ENCODE assay signal across 21 cellular contexts in genomic region chr5:50340757-50341156, GRCh38.
DNase-seq lines count a peak whose midpoint lies in the region; ATAC-seq, FAIRE-seq and TF ChIP-seq lines count a peak whose summit lies in the region.
"Had no signal": no experiment of that assay in that cellular context is flagged by ENCODE, and none has a peak within 500 bp of the region (broad histone marks: within the 10 kb centered on the region; RNA-seq: fewer than 3 reads in every experiment).

No MANE protein-coding gene starts in this region.

- peak; percentile 90 for FAIRE-seq in HTR-8/SVneo (lab: Jason Lieb, UNC)
- FAIRE-seq: A204.1, D721Med, GM12878, GM12892, GM18507 had no signal

- DNase-seq in HS-27A (ENCODE audit: low read depth) (peak; percentile 3), HTR-8/SVneo (ENCODE audit: insufficient read length, low spot score) (no peak), NCI-H1694 (lab: John Stamatoyannopoulos, UW) (no peak), AG08396 (ENCODE audit: low spot score) (no peak)
- DNase-seq: 8988T; ACHN; AML-193; Caco-2; Calu3; CD4-positive, alpha-beta T cell; CD8-positive, alpha-beta T cell; DND-41; EL; GDM1 had no signal

- peak; percentile 86 for ATAC-seq in SK-N-SH treated with all-trans-retinoic acid at 6 μM for 48 hours
- ATAC-seq in GM19452 (IDR thresholded peaks at IDR 0.05; ENCODE audit: unreplicated experiment) = no peak
- ATAC-seq: CD8-positive, alpha-beta T cell; GM12878 had no signal

TF ChIP-seq in SK-N-SH treated with all-trans-retinoic acid at 6 μM for 48 hours, 23 proteins besides CTCF, POLR2A, EP300 and RAD21:
- TF ChIP-seq ESRRG (CRISPR knock-in tag; IDR thresholded peaks at IDR 0.05) = no peak
- TF ChIP-seq ZC3H10 (CRISPR knock-in tag; IDR thresholded peaks at IDR 0.05) = peak; percentile 37; the same call in 1 of the 2 replicates
- no peak for TF ChIP-seq CSDC2 (CRISPR knock-in tag; IDR thresholded peaks at IDR 0.05)
- no peak for TF ChIP-seq ZFP30 (CRISPR knock-in tag; IDR thresholded peaks at IDR 0.05)
- TF ChIP-seq OSR1 (CRISPR knock-in tag; IDR thresholded peaks at IDR 0.05) = no peak
- no peak for TF ChIP-seq SNAI2 (CRISPR knock-in tag; IDR thresholded peaks at IDR 0.05)
- 0 out of 2 replicates have a peak, but pooled peaks have one; percentile 49 for TF ChIP-seq RARB (CRISPR knock-in tag; IDR thresholded peaks at IDR 0.05)
- no peak for TF ChIP-seq ZNF8 (CRISPR knock-in tag; IDR thresholded peaks at IDR 0.05)
- TF ChIP-seq GLIS3 (CRISPR knock-in tag; IDR thresholded peaks at IDR 0.05) = no peak
- TF ChIP-seq ZNF565 (CRISPR knock-in tag; conservative IDR thresholded peaks at IDR 0.05; ENCODE audit: low read depth) = no peak
- TF ChIP-seq TCF4 (CRISPR knock-in tag; IDR thresholded peaks at IDR 0.05; ENCODE audit: borderline replicate concordance) = no peak
- TF ChIP-seq, protein P1, sequence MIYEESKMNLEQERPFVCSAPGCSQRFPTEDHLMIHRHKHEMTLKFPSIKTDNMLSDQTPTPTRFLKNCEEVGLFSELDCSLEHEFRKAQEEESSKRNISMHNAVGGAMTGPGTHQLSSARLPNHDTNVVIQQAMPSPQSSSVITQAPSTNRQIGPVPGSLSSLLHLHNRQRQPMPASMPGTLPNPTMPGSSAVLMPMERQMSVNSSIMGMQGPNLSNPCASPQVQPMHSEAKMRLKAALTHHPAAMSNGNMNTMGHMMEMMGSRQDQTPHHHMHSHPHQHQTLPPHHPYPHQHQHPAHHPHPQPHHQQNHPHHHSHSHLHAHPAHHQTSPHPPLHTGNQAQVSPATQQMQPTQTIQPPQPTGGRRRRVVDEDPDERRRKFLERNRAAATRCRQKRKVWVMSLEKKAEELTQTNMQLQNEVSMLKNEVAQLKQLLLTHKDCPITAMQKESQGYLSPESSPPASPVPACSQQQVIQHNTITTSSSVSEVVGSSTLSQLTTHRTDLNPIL (CRISPR knock-in tag; IDR thresholded peaks at IDR 0.05; ENCODE audit: low read depth) = peak; percentile 96
- TF ChIP-seq, protein P2, sequence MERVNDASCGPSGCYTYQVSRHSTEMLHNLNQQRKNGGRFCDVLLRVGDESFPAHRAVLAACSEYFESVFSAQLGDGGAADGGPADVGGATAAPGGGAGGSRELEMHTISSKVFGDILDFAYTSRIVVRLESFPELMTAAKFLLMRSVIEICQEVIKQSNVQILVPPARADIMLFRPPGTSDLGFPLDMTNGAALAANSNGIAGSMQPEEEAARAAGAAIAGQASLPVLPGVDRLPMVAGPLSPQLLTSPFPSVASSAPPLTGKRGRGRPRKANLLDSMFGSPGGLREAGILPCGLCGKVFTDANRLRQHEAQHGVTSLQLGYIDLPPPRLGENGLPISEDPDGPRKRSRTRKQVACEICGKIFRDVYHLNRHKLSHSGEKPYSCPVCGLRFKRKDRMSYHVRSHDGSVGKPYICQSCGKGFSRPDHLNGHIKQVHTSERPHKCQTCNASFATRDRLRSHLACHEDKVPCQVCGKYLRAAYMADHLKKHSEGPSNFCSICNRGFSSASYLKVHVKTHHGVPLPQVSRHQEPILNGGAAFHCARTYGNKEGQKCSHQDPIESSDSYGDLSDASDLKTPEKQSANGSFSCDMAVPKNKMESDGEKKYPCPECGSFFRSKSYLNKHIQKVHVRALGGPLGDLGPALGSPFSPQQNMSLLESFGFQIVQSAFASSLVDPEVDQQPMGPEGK (CRISPR knock-in tag; IDR thresholded peaks at IDR 0.05; ENCODE audit: borderline replicate concordance) = no peak
- no peak for TF ChIP-seq BACH2 (CRISPR knock-in tag; IDR thresholded peaks at IDR 0.05; ENCODE audit: borderline replicate concordance)
- no peak for TF ChIP-seq PPARA (CRISPR knock-in tag; IDR thresholded peaks at IDR 0.05; ENCODE audit: borderline replicate concordance)
- peak; percentile 55; the same call in 1 of the 2 replicates for TF ChIP-seq TOX (CRISPR knock-in tag; IDR thresholded peaks at IDR 0.05; ENCODE audit: borderline replicate concordance)
- TF ChIP-seq, protein P3, sequence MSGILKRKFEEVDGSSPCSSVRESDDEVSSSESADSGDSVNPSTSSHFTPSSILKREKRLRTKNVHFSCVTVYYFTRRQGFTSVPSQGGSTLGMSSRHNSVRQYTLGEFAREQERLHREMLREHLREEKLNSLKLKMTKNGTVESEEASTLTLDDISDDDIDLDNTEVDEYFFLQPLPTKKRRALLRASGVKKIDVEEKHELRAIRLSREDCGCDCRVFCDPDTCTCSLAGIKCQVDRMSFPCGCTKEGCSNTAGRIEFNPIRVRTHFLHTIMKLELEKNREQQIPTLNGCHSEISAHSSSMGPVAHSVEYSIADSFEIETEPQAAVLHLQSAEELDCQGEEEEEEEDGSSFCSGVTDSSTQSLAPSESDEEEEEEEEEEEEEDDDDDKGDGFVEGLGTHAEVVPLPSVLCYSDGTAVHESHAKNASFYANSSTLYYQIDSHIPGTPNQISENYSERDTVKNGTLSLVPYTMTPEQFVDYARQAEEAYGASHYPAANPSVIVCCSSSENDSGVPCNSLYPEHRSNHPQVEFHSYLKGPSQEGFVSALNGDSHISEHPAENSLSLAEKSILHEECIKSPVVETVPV (CRISPR knock-in tag; IDR thresholded peaks at IDR 0.05) = no peak
- peak; percentile 81 for TF ChIP-seq ISL1 (CRISPR knock-in tag; IDR thresholded peaks at IDR 0.05)
- no peak for TF ChIP-seq ZFP3 (CRISPR knock-in tag; IDR thresholded peaks at IDR 0.05)
- TF ChIP-seq TSHZ2 (CRISPR knock-in tag; IDR thresholded peaks at IDR 0.05) = no peak
- no peak for TF ChIP-seq ZNF70 (CRISPR knock-in tag; IDR thresholded peaks at IDR 0.05)
- no peak for TF ChIP-seq ARNTL (CRISPR knock-in tag; IDR thresholded peaks at IDR 0.05; ENCODE audit: borderline replicate concordance, low read depth)
- 0 out of 2 replicates have a peak, but pooled peaks have one; percentile 59 for TF ChIP-seq POU6F1 (CRISPR knock-in tag; IDR thresholded peaks at IDR 0.05; ENCODE audit: borderline replicate concordance, low read depth)
